ENCODE assay signal across 1 cellular context in genomic region chr14:39431416-39432178, GRCh38.
TF ChIP-seq lines count a peak whose summit lies in the region.

No MANE protein-coding gene starts in this region.

TF ChIP-seq in HepG2, 621 proteins besides CTCF, POLR2A, EP300 and RAD21 (continued from another document and continues in another):
- TF ChIP-seq RNF219 (CRISPR knock-in tag; IDR thresholded peaks at IDR 0.05), result no peak
- 0 out of 2 replicates have a peak, but pooled peaks have one; percentile 16 for TF ChIP-seq FOXC1 (CRISPR knock-in tag; IDR thresholded peaks at IDR 0.05; ENCODE audit: borderline replicate concordance)
- TF ChIP-seq ZNF609 (CRISPR knock-in tag; IDR thresholded peaks at IDR 0.05; ENCODE audit: borderline replicate concordance), result peak; percentile 51; the same call in 1 of the 2 replicates
- TF ChIP-seq ARNT2 (CRISPR knock-in tag; IDR thresholded peaks at IDR 0.05; ENCODE audit: low read depth), result no peak; the same call in 1 of the 2 replicates
- peak; percentile 55; the same call in 1 of the 2 replicates for TF ChIP-seq SMAD3 (CRISPR knock-in tag; IDR thresholded peaks at IDR 0.05)
- no peak for TF ChIP-seq TCF7L2 (IDR thresholded peaks at IDR 0.05; ENCODE audit: low read depth, low read length)
- no peak for TF ChIP-seq NAIF1 (CRISPR knock-in tag; IDR thresholded peaks at IDR 0.05; ENCODE audit: borderline replicate concordance)
- TF ChIP-seq ZNF335 (CRISPR knock-in tag; IDR thresholded peaks at IDR 0.05), result no peak; the same call in none of the 2 replicates
- TF ChIP-seq, protein P1, sequence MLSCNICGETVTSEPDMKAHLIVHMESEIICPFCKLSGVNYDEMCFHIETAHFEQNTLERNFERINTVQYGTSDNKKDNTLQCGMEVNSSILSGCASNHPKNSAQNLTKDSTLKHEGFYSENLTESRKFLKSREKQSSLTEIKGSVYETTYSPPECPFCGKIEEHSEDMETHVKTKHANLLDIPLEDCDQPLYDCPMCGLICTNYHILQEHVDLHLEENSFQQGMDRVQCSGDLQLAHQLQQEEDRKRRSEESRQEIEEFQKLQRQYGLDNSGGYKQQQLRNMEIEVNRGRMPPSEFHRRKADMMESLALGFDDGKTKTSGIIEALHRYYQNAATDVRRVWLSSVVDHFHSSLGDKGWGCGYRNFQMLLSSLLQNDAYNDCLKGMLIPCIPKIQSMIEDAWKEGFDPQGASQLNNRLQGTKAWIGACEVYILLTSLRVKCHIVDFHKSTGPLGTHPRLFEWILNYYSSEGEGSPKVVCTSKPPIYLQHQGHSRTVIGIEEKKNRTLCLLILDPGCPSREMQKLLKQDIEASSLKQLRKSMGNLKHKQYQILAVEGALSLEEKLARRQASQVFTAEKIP (CRISPR knock-in tag; IDR thresholded peaks at IDR 0.05; ENCODE audit: borderline replicate concordance), result no peak
- TF ChIP-seq, protein P2, sequence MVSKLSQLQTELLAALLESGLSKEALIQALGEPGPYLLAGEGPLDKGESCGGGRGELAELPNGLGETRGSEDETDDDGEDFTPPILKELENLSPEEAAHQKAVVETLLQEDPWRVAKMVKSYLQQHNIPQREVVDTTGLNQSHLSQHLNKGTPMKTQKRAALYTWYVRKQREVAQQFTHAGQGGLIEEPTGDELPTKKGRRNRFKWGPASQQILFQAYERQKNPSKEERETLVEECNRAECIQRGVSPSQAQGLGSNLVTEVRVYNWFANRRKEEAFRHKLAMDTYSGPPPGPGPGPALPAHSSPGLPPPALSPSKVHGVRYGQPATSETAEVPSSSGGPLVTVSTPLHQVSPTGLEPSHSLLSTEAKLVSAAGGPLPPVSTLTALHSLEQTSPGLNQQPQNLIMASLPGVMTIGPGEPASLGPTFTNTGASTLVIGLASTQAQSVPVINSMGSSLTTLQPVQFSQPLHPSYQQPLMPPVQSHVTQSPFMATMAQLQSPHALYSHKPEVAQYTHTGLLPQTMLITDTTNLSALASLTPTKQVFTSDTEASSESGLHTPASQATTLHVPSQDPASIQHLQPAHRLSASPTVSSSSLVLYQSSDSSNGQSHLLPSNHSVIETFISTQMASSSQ (IDR thresholded peaks at IDR 0.05; ENCODE audit: low read depth), result peak; percentile 41; the same call in 1 of the 2 replicates
- TF ChIP-seq, protein P2 (CRISPR knock-in tag; IDR thresholded peaks at IDR 0.05; ENCODE audit: borderline replicate concordance), result peak; percentile 18; the same call in 1 of the 2 replicates
- no peak; the same call in 1 of the 2 replicates for TF ChIP-seq RARG (CRISPR knock-in tag; IDR thresholded peaks at IDR 0.05; ENCODE audit: low read depth)
- no peak for TF ChIP-seq RFX5 (IDR thresholded peaks at IDR 0.05; ENCODE audit: low read depth, low read length)
- TF ChIP-seq, protein P3, sequence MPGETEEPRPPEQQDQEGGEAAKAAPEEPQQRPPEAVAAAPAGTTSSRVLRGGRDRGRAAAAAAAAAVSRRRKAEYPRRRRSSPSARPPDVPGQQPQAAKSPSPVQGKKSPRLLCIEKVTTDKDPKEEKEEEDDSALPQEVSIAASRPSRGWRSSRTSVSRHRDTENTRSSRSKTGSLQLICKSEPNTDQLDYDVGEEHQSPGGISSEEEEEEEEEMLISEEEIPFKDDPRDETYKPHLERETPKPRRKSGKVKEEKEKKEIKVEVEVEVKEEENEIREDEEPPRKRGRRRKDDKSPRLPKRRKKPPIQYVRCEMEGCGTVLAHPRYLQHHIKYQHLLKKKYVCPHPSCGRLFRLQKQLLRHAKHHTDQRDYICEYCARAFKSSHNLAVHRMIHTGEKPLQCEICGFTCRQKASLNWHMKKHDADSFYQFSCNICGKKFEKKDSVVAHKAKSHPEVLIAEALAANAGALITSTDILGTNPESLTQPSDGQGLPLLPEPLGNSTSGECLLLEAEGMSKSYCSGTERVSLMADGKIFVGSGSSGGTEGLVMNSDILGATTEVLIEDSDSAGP (CRISPR knock-in tag; IDR thresholded peaks at IDR 0.05; ENCODE audit: borderline replicate concordance), result peak; percentile 56; the same call in 1 of the 2 replicates
- TF ChIP-seq, protein P4, sequence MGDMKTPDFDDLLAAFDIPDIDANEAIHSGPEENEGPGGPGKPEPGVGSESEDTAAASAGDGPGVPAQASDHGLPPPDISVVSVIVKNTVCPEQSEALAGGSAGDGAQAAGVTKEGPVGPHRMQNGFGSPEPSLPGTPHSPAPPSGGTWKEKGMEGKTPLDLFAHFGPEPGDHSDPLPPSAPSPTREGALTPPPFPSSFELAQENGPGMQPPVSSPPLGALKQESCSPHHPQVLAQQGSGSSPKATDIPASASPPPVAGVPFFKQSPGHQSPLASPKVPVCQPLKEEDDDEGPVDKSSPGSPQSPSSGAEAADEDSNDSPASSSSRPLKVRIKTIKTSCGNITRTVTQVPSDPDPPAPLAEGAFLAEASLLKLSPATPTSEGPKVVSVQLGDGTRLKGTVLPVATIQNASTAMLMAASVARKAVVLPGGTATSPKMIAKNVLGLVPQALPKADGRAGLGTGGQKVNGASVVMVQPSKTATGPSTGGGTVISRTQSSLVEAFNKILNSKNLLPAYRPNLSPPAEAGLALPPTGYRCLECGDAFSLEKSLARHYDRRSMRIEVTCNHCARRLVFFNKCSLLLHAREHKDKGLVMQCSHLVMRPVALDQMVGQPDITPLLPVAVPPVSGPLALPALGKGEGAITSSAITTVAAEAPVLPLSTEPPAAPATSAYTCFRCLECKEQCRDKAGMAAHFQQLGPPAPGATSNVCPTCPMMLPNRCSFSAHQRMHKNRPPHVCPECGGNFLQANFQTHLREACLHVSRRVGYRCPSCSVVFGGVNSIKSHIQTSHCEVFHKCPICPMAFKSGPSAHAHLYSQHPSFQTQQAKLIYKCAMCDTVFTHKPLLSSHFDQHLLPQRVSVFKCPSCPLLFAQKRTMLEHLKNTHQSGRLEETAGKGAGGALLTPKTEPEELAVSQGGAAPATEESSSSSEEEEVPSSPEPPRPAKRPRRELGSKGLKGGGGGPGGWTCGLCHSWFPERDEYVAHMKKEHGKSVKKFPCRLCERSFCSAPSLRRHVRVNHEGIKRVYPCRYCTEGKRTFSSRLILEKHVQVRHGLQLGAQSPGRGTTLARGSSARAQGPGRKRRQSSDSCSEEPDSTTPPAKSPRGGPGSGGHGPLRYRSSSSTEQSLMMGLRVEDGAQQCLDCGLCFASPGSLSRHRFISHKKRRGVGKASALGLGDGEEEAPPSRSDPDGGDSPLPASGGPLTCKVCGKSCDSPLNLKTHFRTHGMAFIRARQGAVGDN (CRISPR knock-in tag; IDR thresholded peaks at IDR 0.05), result peak; percentile 82
- TF ChIP-seq SALL2 (CRISPR knock-in tag; IDR thresholded peaks at IDR 0.05), result no peak
- TF ChIP-seq NFE2L2 (IDR thresholded peaks at IDR 0.05; ENCODE audit: low read length), result no peak
- TF ChIP-seq, protein P5, sequence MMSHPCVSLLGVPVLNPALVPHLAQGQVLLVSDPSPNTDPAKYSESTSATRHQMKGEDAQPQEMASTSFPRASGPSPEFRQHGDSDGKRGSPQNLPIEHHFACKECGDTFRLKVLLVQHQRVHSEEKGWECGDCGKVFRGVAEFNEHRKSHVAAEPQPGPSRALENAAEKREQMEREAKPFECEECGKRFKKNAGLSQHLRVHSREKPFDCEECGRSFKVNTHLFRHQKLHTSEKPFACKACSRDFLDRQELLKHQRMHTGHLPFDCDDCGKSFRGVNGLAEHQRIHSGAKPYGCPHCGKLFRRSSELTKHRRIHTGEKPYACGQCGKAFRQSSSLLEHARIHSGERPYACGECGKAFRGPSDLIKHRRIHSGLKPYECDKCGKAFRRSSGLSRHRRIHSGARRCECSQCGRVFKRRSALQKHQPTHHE (CRISPR knock-in tag; IDR thresholded peaks at IDR 0.05; ENCODE audit: borderline replicate concordance), result no peak
- TF ChIP-seq ZNF691 (CRISPR knock-in tag; IDR thresholded peaks at IDR 0.05; ENCODE audit: borderline replicate concordance, low read depth), result no peak
- TF ChIP-seq, protein P6, sequence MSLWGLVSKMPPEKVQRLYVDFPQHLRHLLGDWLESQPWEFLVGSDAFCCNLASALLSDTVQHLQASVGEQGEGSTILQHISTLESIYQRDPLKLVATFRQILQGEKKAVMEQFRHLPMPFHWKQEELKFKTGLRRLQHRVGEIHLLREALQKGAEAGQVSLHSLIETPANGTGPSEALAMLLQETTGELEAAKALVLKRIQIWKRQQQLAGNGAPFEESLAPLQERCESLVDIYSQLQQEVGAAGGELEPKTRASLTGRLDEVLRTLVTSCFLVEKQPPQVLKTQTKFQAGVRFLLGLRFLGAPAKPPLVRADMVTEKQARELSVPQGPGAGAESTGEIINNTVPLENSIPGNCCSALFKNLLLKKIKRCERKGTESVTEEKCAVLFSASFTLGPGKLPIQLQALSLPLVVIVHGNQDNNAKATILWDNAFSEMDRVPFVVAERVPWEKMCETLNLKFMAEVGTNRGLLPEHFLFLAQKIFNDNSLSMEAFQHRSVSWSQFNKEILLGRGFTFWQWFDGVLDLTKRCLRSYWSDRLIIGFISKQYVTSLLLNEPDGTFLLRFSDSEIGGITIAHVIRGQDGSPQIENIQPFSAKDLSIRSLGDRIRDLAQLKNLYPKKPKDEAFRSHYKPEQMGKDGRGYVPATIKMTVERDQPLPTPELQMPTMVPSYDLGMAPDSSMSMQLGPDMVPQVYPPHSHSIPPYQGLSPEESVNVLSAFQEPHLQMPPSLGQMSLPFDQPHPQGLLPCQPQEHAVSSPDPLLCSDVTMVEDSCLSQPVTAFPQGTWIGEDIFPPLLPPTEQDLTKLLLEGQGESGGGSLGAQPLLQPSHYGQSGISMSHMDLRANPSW (CRISPR knock-in tag; IDR thresholded peaks at IDR 0.05; ENCODE audit: borderline replicate concordance), result no peak; the same call in none of the 2 replicates
- TF ChIP-seq PREB (CRISPR knock-in tag; IDR thresholded peaks at IDR 0.05), result no peak; the same call in 1 of the 2 replicates
- TF ChIP-seq KAT8 (CRISPR knock-in tag; IDR thresholded peaks at IDR 0.05), result no peak; the same call in 1 of the 2 replicates
- TF ChIP-seq ZFP62 (CRISPR knock-in tag; IDR thresholded peaks at IDR 0.05), result no peak
- TF ChIP-seq ZNF546 (CRISPR knock-in tag; conservative IDR thresholded peaks at IDR 0.05), result peak; percentile 75; the same call in 1 of the 2 replicates
